8 cellular contexts compared by ENCODE assay signal in the genomic region with DNA sequence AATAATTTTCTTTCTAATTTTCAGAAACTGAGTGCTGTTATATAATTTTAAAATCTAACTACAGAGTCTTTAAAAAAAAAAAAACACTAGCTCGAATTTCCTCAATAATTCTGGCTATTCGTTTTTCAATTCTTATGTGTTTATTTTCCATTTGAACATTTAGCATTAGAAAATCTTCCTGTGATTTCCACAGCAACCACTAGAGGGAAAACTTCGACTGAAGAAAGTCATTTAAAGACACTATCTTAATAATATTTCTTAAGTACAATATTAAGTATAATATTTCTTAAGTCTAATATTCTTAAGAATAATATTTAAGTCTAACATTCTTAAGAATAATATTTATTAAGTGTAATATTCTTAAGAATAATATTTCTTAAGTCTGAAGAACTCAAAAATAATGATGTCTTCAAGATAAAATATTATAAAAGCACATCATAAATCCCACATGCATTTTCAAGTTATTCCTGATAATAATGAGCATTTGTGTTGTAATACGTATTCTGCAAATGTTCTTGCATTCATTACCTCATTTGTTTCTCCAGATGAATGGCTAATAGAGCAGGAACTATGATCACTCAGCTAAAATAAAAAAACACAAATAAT.
DNase-seq lines count a peak whose midpoint lies in the region; ATAC-seq and TF ChIP-seq lines count a peak whose summit lies in the region.

No MANE protein-coding gene starts in this region.

- H3K9me3 Mint-ChIP-seq in activated naive CD8-positive, alpha-beta T cell treated with anti-CD3 and anti-CD28 coated beads for 36 hours, result no peaks in the 10 kb centered on the region

- in situ Hi-C loops in Panc1 (cut with HindIII; ENCODE audit: low pct_unique_long_range_greater_than_20kb, low sequenced_read_pairs), result no loop called here

- no peak overlapping the region for H3K4me3 Mint-ChIP-seq in activated naive CD8-positive, alpha-beta T cell treated with anti-CD3 and anti-CD28 coated beads for 36 hours

- no peak overlapping the region for H3K9ac ChIP-seq in fibroblast of lung (ENCODE audit: insufficient read depth, low read length)

- TF ChIP-seq CTCF in AG10803 (conservative IDR thresholded peaks at IDR 0.05; ENCODE audit: low read length), result peak; percentile 74
- TF ChIP-seq CTCF in Panc1 (IDR thresholded peaks at IDR 0.05), result peak; percentile 39; the same call in 1 of the 2 replicates
- TF ChIP-seq CTCF in fibroblast of lung (conservative IDR thresholded peaks at IDR 0.05 in 1 of 2, IDR thresholded peaks at IDR 0.05 in 1 of 2; ENCODE audit: low read depth in 1 of 2, low read length in 2 of 2), result peak; percentile 46 to 62
- TF ChIP-seq CTCF in testis (IDR thresholded peaks at IDR 0.05), result peak in 2 of 3 experiments; percentile 8 to 78

- H3K36me3 ChIP-seq in Panc1 (ENCODE audit: control insufficient read depth, insufficient read depth, low read length) (no peaks in the 10 kb centered on the region), fibroblast of lung (ENCODE audit: control insufficient read depth, insufficient read depth, low read length) (no peaks in the 10 kb centered on the region), testis (ENCODE audit: low read depth, missing control alignments) (no peaks in the 10 kb centered on the region)
- H3K36me3 ChIP-seq in effector memory CD4-positive, alpha-beta T cell (ENCODE audit: control insufficient read depth, insufficient read depth, low read length), result no peaks in the 10 kb centered on the region

- intact Hi-C loops in Panc1 (cut with micrococcal nuclease; ENCODE audit: unreplicated experiment) (loop anchor here (2.0 kb wide), 1 partner anchor 394 kb away; no protein-coding TSS in a partner anchor), testis (cut with DNase I; ENCODE audit: low total_unique reads) (no loop called here)

- peak; percentile 38 for DNase-seq in AG10803 (ENCODE audit: low read depth)
- no peak for DNase-seq in Panc1 (ENCODE audit: low read depth, low spot score)
- peak; percentile 17 to 66 for DNase-seq in fibroblast of lung (ENCODE audit: low read depth in 2 of 2)
- no peak for DNase-seq in testis
- no peak for DNase-seq in activated naive CD8-positive, alpha-beta T cell treated with anti-CD3 and anti-CD28 coated beads for 36 hours
- DNase-seq in effector memory CD4-positive, alpha-beta T cell, result no peak
- no peak for DNase-seq in HuH-7 (ENCODE audit: low spot score)

- no peaks in the 10 kb centered on the region for H3K79me2 ChIP-seq in fibroblast of lung (ENCODE audit: control insufficient read depth, insufficient read depth, low read length)

- H3K27me3 Mint-ChIP-seq in activated naive CD8-positive, alpha-beta T cell treated with anti-CD3 and anti-CD28 coated beads for 36 hours, result peaks cover 8% of the 10 kb centered on the region

- no peak overlapping the region for H2AFZ ChIP-seq in fibroblast of lung (ENCODE audit: low read length)

- H3K36me3 Mint-ChIP-seq in activated naive CD8-positive, alpha-beta T cell treated with anti-CD3 and anti-CD28 coated beads for 36 hours, result no peaks in the 10 kb centered on the region

- H3K4me2 ChIP-seq in fibroblast of lung (ENCODE audit: extremely low read depth, insufficient read depth, low read length), result no peak overlapping the region

- H3K27ac ChIP-seq in Panc1 (ENCODE audit: low read length), result no peak overlapping the region
- no peak overlapping the region for H3K27ac ChIP-seq in fibroblast of lung (ENCODE audit: insufficient read depth, low read length)
- no peak overlapping the region for H3K27ac ChIP-seq in testis
- H3K27ac ChIP-seq in effector memory CD4-positive, alpha-beta T cell (ENCODE audit: insufficient read depth, low read length, poor library complexity, severe bottlenecking), result no peak overlapping the region

- H3K4me3 ChIP-seq in AG10803 (ENCODE audit: low read length) (no peak overlapping the region), Panc1 (ENCODE audit: low read depth in 2 of 2, low read length in 2 of 2) (no peak overlapping the region), fibroblast of lung (replicated peaks in 1 of 4; ENCODE audit: control extremely low read depth in 1 of 4, insufficient read depth in 1 of 4, low read depth in 3 of 4, low read length in 4 of 4) (no peak overlapping the region), testis (no peak overlapping the region)
- H3K4me3 ChIP-seq in effector memory CD4-positive, alpha-beta T cell (ENCODE audit: insufficient read depth, low read depth, low read length, poor library complexity, severe bottlenecking), result no peak overlapping the region

- H3K4me1 Mint-ChIP-seq in activated naive CD8-positive, alpha-beta T cell treated with anti-CD3 and anti-CD28 coated beads for 36 hours, result peaks cover 5% of the 10 kb centered on the region

- 20% methylated on average over 4 of the region's 4 CpGs for WGBS in testis, 2 donors

- no TSS peak for BruUV-seq in Panc1 (replicated peaks; lab: Mats Ljungman, UMichigan)

- CTCF ChIA-PET in Panc1 (lab: Charles Lee), result no interaction called here

- POLR2A ChIA-PET in Panc1 (lab: Charles Lee), result no interaction called here

- H4K20me1 ChIP-seq in fibroblast of lung (ENCODE audit: control insufficient read depth, extremely low read depth, insufficient read depth, low read length), result no peaks in the 10 kb centered on the region

- no peak for TF ChIP-seq POLR2A in testis (IDR thresholded peaks at IDR 0.05)

- no peak overlapping the region for H3K27ac Mint-ChIP-seq in activated naive CD8-positive, alpha-beta T cell treated with anti-CD3 and anti-CD28 coated beads for 36 hours

- ATAC-seq in GM18909 (IDR thresholded peaks at IDR 0.05; ENCODE audit: poor library complexity, unreplicated experiment) (peak; percentile 50), Panc1 (no peak)

- no peaks in the 10 kb centered on the region for H3K27me3 ChIP-seq in Panc1 (ENCODE audit: control insufficient read depth, insufficient read depth, low read length)
- H3K27me3 ChIP-seq in fibroblast of lung (ENCODE audit: control insufficient read depth, insufficient read depth, low read length), result no peaks in the 10 kb centered on the region
- H3K27me3 ChIP-seq in testis, result no peaks in the 10 kb centered on the region
- H3K27me3 ChIP-seq in effector memory CD4-positive, alpha-beta T cell (replicated peaks; ENCODE audit: control insufficient read depth, insufficient read depth, low read length, poor library complexity, severe bottlenecking), result no peaks in the 10 kb centered on the region

- no peaks in the 10 kb centered on the region for H3K9me3 ChIP-seq in Panc1 (ENCODE audit: control insufficient read depth, insufficient read depth, low read depth, low read length)
- no peaks in the 10 kb centered on the region for H3K9me3 ChIP-seq in fibroblast of lung (ENCODE audit: control insufficient read depth, insufficient read depth, low read depth, low read length)
- no peaks in the 10 kb centered on the region for H3K9me3 ChIP-seq in testis
- H3K9me3 ChIP-seq in effector memory CD4-positive, alpha-beta T cell (ENCODE audit: control insufficient read depth, low read length), result no peaks in the 10 kb centered on the region

- H3K4me1 ChIP-seq in Panc1 (ENCODE audit: control insufficient read depth, insufficient read depth, low read length), result no peaks in the 10 kb centered on the region
- H3K4me1 ChIP-seq in fibroblast of lung (ENCODE audit: control insufficient read depth, extremely low read depth, insufficient read depth, low read length), result no peaks in the 10 kb centered on the region
- H3K4me1 ChIP-seq in testis, result no peaks in the 10 kb centered on the region
- H3K4me1 ChIP-seq in effector memory CD4-positive, alpha-beta T cell (ENCODE audit: control insufficient read depth, insufficient read depth, low read length, poor library complexity, severe bottlenecking), result no peaks in the 10 kb centered on the region

Comparison
In these comparisons a context has a peak if more than half of its experiments do, and no peak if none do; other contexts are left out.
1. DNase-seq: peak in AG10803 (single experiment) and fibroblast of lung (2 of 2); none in Panc1 (single experiment), testis (single experiment), activated naive CD8-positive, alpha-beta T cell treated with anti-CD3 and anti-CD28 coated beads for 36 hours (single experiment), effector memory CD4-positive, alpha-beta T cell (0 of 3) and HuH-7 (single experiment).
2. Peak in every context shown above with its lines, with median percentiles within 50 percentile points of each other: CTCF ChIP-seq.